Comparison of ENCODE assay signal across 24 cellular contexts in the genomic region with DNA sequence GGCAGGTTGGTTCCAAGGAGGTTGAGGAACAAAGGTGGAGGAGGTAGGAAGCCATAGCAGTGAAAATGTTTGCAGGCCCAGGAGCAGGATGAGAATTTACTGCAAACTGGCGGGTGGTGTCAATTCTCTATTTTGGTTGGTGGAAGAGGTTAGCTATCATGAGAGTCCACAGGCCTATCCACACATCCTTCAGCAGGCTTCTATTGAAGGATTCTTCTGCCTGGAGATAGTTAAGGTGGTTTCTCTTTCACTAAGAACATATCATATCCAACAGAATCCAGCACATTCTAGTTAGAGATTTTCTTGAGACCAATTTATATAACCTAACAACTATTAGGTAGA.
DNase-seq lines count a peak whose midpoint lies in the region; ATAC-seq and TF ChIP-seq lines count a peak whose summit lies in the region.
"Had no signal": no experiment of that assay in that cellular context is flagged by ENCODE, and none has a peak within 500 bp of the region (broad histone marks: within the 10 kb centered on the region; RNA-seq: fewer than 3 reads in every experiment).

No MANE protein-coding gene starts in this region.

- no peaks in the 10 kb centered on the region for H3K79me2 ChIP-seq in DND-41 (ENCODE audit: insufficient read depth, low read length)

- CTCF ChIA-PET in activated CD4-positive, alpha-beta T cell treated with anti-CD3 and anti-CD28 coated beads, Interleukin-2, amount 10 ng/mL, durations not matched to agents 7 days and 5 days (lab: Charles Lee) = interaction anchor here (1.0 to 1.6 kb wide), 4 partner anchors 31 to 61 kb away, joined by 3 to 4 read pairs (median 4); no protein-coding TSS in a partner anchor

- peaks cover 30% of the 10 kb centered on the region for H3K4me1 ChIP-seq in DND-41 (ENCODE audit: insufficient read depth, low read length)
- H3K4me1 ChIP-seq: A549, BE2C had no signal

- no peaks in the 10 kb centered on the region for H3K36me3 ChIP-seq in DND-41 (ENCODE audit: insufficient read depth, low read length)
- H3K36me3 ChIP-seq: BE2C, heart right ventricle, WERI-Rb-1 had no signal

- H3K9ac ChIP-seq in DND-41 (ENCODE audit: low read depth, low read length) = peak overlapping the region; percentile 3; the same call in 1 of the 2 replicates

- H3K36me3 Mint-ChIP-seq in activated CD4-positive, alpha-beta T cell treated with anti-CD3 and anti-CD28 coated beads, Interleukin-2, amount 10 ng/mL, durations not matched to agents 7 days and 5 days (ENCODE audit: low read depth) = peaks cover 13% of the 10 kb centered on the region
- peaks cover 12% of the 10 kb centered on the region for H3K36me3 Mint-ChIP-seq in activated T-helper 1 cell treated with anti-CD3 and anti-CD28 coated beads, Interleukin-12 subunit alpha, Interleukin-12 subunit beta, Interleukin-2, Interleukin-4 antibody, amounts not matched to agents 30 ng/mL and 10 ng/mL and 1 ng/mL, durations not matched to agents 14 hours and 24 hours and 36 hours (ENCODE audit: low read depth)
- H3K36me3 Mint-ChIP-seq in naive thymus-derived CD8-positive, alpha-beta T cell = no peaks in the 10 kb centered on the region

- no peaks in the 10 kb centered on the region for H3K27me3 ChIP-seq in DND-41 (ENCODE audit: insufficient read depth, low read length, poor library complexity)
- H3K27me3 ChIP-seq: BE2C, heart right ventricle had no signal

- H3K4me1 Mint-ChIP-seq in activated CD4-positive, alpha-beta T cell treated with anti-CD3 and anti-CD28 coated beads, Interleukin-2, amount 10 ng/mL, durations not matched to agents 7 days and 5 days = peaks cover 34% of the 10 kb centered on the region
- H3K4me1 Mint-ChIP-seq in activated T-helper 1 cell treated with anti-CD3 and anti-CD28 coated beads, Interleukin-12 subunit alpha, Interleukin-12 subunit beta, Interleukin-2, Interleukin-4 antibody, amounts not matched to agents 30 ng/mL and 10 ng/mL and 1 ng/mL, durations not matched to agents 14 hours and 24 hours and 36 hours (ENCODE audit: low read depth) = peaks cover 30% of the 10 kb centered on the region
- peaks cover 33 to 65% (median 53%) of the 10 kb centered on the region in 4 donors for H3K4me1 Mint-ChIP-seq in naive thymus-derived CD8-positive, alpha-beta T cell

- H2AFZ ChIP-seq in DND-41 (ENCODE audit: low read depth, low read length) = no peak overlapping the region

- peaks cover 20% of the 10 kb centered on the region for H3K9me3 Mint-ChIP-seq in activated CD4-positive, alpha-beta T cell treated with anti-CD3 and anti-CD28 coated beads, Interleukin-2, amount 10 ng/mL, durations not matched to agents 7 days and 5 days
- H3K9me3 Mint-ChIP-seq in activated T-helper 1 cell treated with anti-CD3 and anti-CD28 coated beads, Interleukin-12 subunit alpha, Interleukin-12 subunit beta, Interleukin-2, Interleukin-4 antibody, amounts not matched to agents 30 ng/mL and 10 ng/mL and 1 ng/mL, durations not matched to agents 14 hours and 24 hours and 36 hours = peaks cover 25% of the 10 kb centered on the region
- H3K9me3 Mint-ChIP-seq in naive thymus-derived CD8-positive, alpha-beta T cell = peaks cover 0 to 12% (median 0%) of the 10 kb centered on the region in 9 donors

- no peak for TF ChIP-seq CTCF in DND-41 (IDR thresholded peaks at IDR 0.05; ENCODE audit: borderline replicate concordance, extremely low read depth, low read length, poor library complexity, severe bottlenecking)

- H3K4me3 ChIP-seq in DND-41 (ENCODE audit: low read depth in 1 of 2, low read length in 2 of 2) = no peak overlapping the region
- H3K4me3 ChIP-seq: A549, heart right ventricle, skin epidermis had no signal

- POLR2A ChIA-PET in activated CD4-positive, alpha-beta T cell treated with anti-CD3 and anti-CD28 coated beads, Interleukin-2, amount 10 ng/mL, durations not matched to agents 7 days and 5 days (lab: Charles Lee) = no interaction called here
- POLR2A ChIA-PET in naive thymus-derived CD8-positive, alpha-beta T cell (lab: Charles Lee) = interaction anchor here (0.7 to 5.8 kb wide), 16 partner anchors 9 to 359 kb away, joined by 3 to 50 read pairs (median 4); a partner anchor contains a TSS

- peak; percentile 68 for ATAC-seq in DND-41 (ENCODE audit: insufficient read depth, low read depth)
- ATAC-seq in naive thymus-derived CD8-positive, alpha-beta T cell = peak in 1 of 2 donors; percentile 44
- ATAC-seq: A549, HCT116, heart right ventricle, HepG2 had no signal

- no peak for DNase-seq in activated CD4-positive, alpha-beta T cell treated with anti-CD3 and anti-CD28 coated beads, Interleukin-2, amount 10 ng/mL, durations not matched to agents 7 days and 5 days
- no peak for DNase-seq in activated CD4-positive, alpha-beta T cell treated with anti-CD3 and anti-CD28 coated beads for 4 hours
- DNase-seq in DND-41 = no peak
- DNase-seq in activated T-helper 1 cell treated with anti-CD3 and anti-CD28 coated beads, Interleukin-12 subunit alpha, Interleukin-12 subunit beta, Interleukin-2, Interleukin-4 antibody, amounts not matched to agents 30 ng/mL and 10 ng/mL and 1 ng/mL, durations not matched to agents 14 hours and 24 hours and 36 hours (ENCODE audit: low spot score) = no peak
- no peak for DNase-seq in naive thymus-derived CD8-positive, alpha-beta T cell
- DNase-seq in iPS-NIHi11 (ENCODE audit: low spot score) = no peak
- no peak for DNase-seq in DMS153 treated with DMSO at 0.1 percent for 48 hours (lab: John Stamatoyannopoulos, UW; ENCODE audit: unreplicated experiment)
- DNase-seq in nucleus accumbens (lab: John Stamatoyannopoulos, UW) = no peak
- DNase-seq: BE2C; effector CD8-positive, alpha-beta T cell; erythroblast; heart right ventricle; mesendoderm; NCI-H1092 treated with DMSO at 0.1 percent for 48 hours; NCI-H1930; NCI-H69; RPMI8226; stimulated activated CD4-positive, alpha-beta T cell treated with anti-CD3 and anti-CD28 coated beads, Interleukin-2, amount 100 ng/mL, for 24 hours; T-helper 9 cell; WERI-Rb-1 had no signal

- H3K27me3 Mint-ChIP-seq in activated CD4-positive, alpha-beta T cell treated with anti-CD3 and anti-CD28 coated beads, Interleukin-2, amount 10 ng/mL, durations not matched to agents 7 days and 5 days = peaks cover 21% of the 10 kb centered on the region
- H3K27me3 Mint-ChIP-seq in activated T-helper 1 cell treated with anti-CD3 and anti-CD28 coated beads, Interleukin-12 subunit alpha, Interleukin-12 subunit beta, Interleukin-2, Interleukin-4 antibody, amounts not matched to agents 30 ng/mL and 10 ng/mL and 1 ng/mL, durations not matched to agents 14 hours and 24 hours and 36 hours (ENCODE audit: insufficient read depth) = peaks cover 12% of the 10 kb centered on the region
- H3K27me3 Mint-ChIP-seq in naive thymus-derived CD8-positive, alpha-beta T cell = no peaks in the 10 kb centered on the region

- peak overlapping the region; percentile 44; the same call in 1 of the 2 replicates for H3K4me2 ChIP-seq in DND-41 (ENCODE audit: insufficient read depth, low read length)
- H3K4me2 ChIP-seq: A549 had no signal

- peak overlapping the region; percentile 95 for H3K27ac Mint-ChIP-seq in activated CD4-positive, alpha-beta T cell treated with anti-CD3 and anti-CD28 coated beads, Interleukin-2, amount 10 ng/mL, durations not matched to agents 7 days and 5 days
- peak overlapping the region; percentile 56 for H3K27ac Mint-ChIP-seq in activated T-helper 1 cell treated with anti-CD3 and anti-CD28 coated beads, Interleukin-12 subunit alpha, Interleukin-12 subunit beta, Interleukin-2, Interleukin-4 antibody, amounts not matched to agents 30 ng/mL and 10 ng/mL and 1 ng/mL, durations not matched to agents 14 hours and 24 hours and 36 hours
- H3K27ac Mint-ChIP-seq in naive thymus-derived CD8-positive, alpha-beta T cell = peak overlapping the region in 7 of 10 donors; percentile 13 to 76 (median 41)

- no peaks in the 10 kb centered on the region for H4K20me1 ChIP-seq in DND-41 (ENCODE audit: insufficient read depth, low read length)

- no peaks in the 10 kb centered on the region for H3K9me3 ChIP-seq in DND-41 (ENCODE audit: insufficient read depth, low read length, severe bottlenecking)
- H3K9me3 ChIP-seq: A549, BE2C, heart right ventricle had no signal

- peak overlapping the region; percentile 79 for H3K27ac ChIP-seq in DND-41 (ENCODE audit: low read length)
- H3K27ac ChIP-seq: A549, WERI-Rb-1 had no signal

- intact Hi-C loops in activated T-helper 1 cell treated with anti-CD3 and anti-CD28 coated beads, Interleukin-12 subunit alpha, Interleukin-12 subunit beta, Interleukin-2, Interleukin-4 antibody, amounts not matched to agents 30 ng/mL and 10 ng/mL and 1 ng/mL, durations not matched to agents 14 hours and 24 hours and 36 hours (cut with micrococcal nuclease) = loop anchor here (1.0 to 2.0 kb wide), 5 partner anchors 11 to 127 kb away; no protein-coding TSS in a partner anchor

- H3K4me3 Mint-ChIP-seq in activated CD4-positive, alpha-beta T cell treated with anti-CD3 and anti-CD28 coated beads, Interleukin-2, amount 10 ng/mL, durations not matched to agents 7 days and 5 days = peak overlapping the region; percentile 8
- peak overlapping the region; percentile 30 for H3K4me3 Mint-ChIP-seq in activated T-helper 1 cell treated with anti-CD3 and anti-CD28 coated beads, Interleukin-12 subunit alpha, Interleukin-12 subunit beta, Interleukin-2, Interleukin-4 antibody, amounts not matched to agents 30 ng/mL and 10 ng/mL and 1 ng/mL, durations not matched to agents 14 hours and 24 hours and 36 hours
- H3K4me3 Mint-ChIP-seq in naive thymus-derived CD8-positive, alpha-beta T cell = peak overlapping the region; percentile 54 to 85 (median 75)

Comparison
In these comparisons a context has a peak if more than half of its experiments do, and no peak if none do; other contexts are left out.
1. H3K27ac Mint-ChIP-seq: peak in every context shown above with its lines; median percentile 95 in activated CD4-positive, alpha-beta T cell treated with anti-CD3 and anti-CD28 coated beads, Interleukin-2, amount 10 ng/mL, durations not matched to agents 7 days and 5 days; 56 in activated T-helper 1 cell treated with anti-CD3 and anti-CD28 coated beads, Interleukin-12 subunit alpha, Interleukin-12 subunit beta, Interleukin-2, Interleukin-4 antibody, amounts not matched to agents 30 ng/mL and 10 ng/mL and 1 ng/mL, durations not matched to agents 14 hours and 24 hours and 36 hours; 41 in naive thymus-derived CD8-positive, alpha-beta T cell.
2. H3K4me3 Mint-ChIP-seq: peak in every context shown above with its lines; median percentile 75 in naive thymus-derived CD8-positive, alpha-beta T cell; 30 in activated T-helper 1 cell treated with anti-CD3 and anti-CD28 coated beads, Interleukin-12 subunit alpha, Interleukin-12 subunit beta, Interleukin-2, Interleukin-4 antibody, amounts not matched to agents 30 ng/mL and 10 ng/mL and 1 ng/mL, durations not matched to agents 14 hours and 24 hours and 36 hours; 8 in activated CD4-positive, alpha-beta T cell treated with anti-CD3 and anti-CD28 coated beads, Interleukin-2, amount 10 ng/mL, durations not matched to agents 7 days and 5 days.